ENCODE assay signal across 18 cellular contexts in the genomic region with DNA sequence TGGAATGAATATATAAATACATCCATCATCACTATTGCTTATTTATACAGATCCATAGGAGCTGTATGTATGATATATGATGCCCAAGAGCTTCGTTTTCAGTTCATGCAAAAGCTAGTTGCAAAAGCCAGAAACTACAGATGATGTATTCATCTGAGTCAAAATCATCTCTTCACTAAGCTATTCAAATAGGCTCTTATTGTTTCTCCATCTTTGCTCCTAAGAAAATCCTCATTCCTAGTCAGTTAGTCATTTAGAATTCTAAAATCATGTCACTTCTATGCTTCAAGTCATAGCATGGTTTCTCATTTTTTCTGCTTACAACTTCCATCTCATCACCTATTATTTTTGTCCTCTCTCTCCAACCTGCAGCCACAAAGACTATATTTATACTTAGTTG.
DNase-seq lines count a peak whose midpoint lies in the region; ATAC-seq, FAIRE-seq and TF ChIP-seq lines count a peak whose summit lies in the region.
"Had no signal": no experiment of that assay in that cellular context is flagged by ENCODE, and none has a peak within 500 bp of the region (broad histone marks: within the 10 kb centered on the region; RNA-seq: fewer than 3 reads in every experiment).

No MANE protein-coding gene starts in this region.

- ATAC-seq in GM19463 (IDR thresholded peaks at IDR 0.05; ENCODE audit: unreplicated experiment) (no peak), GM19023 (IDR thresholded peaks at IDR 0.05; ENCODE audit: unreplicated experiment) (no peak)

- peaks cover 8% of the 10 kb centered on the region for H3K4me1 Mint-ChIP-seq in astrocyte (ENCODE audit: low read depth, unreplicated experiment)
- H3K4me1 Mint-ChIP-seq: B cell; CD4-positive, CD25-positive, alpha-beta regulatory T cell had no signal

- FAIRE-seq in astrocyte (lab: Jason Lieb, UNC): no peak
- no peak for FAIRE-seq in RCC 7860 (lab: Jason Lieb, UNC)
- FAIRE-seq: HTR-8/SVneo had no signal

- DNase-seq in NCI-H446 treated with DMSO at 0.1 percent for 48 hours (lab: John Stamatoyannopoulos, UW) (peak; percentile 32), astrocyte (ENCODE audit: low read depth) (peak; percentile 42), iris pigment epithelial cell (ENCODE audit: low read depth) (peak; percentile 0), RCC 7860 (ENCODE audit: low spot score) (no peak), NCI-H1105 (lab: John Stamatoyannopoulos, UW) (no peak)
- DNase-seq: Calu3; CD4-positive, CD25-positive, alpha-beta regulatory T cell; DMS53; HCEC 1CT; NCI-H146; NCI-H2081; NCI-H510A treated with DMSO at 0.1 percent for 48 hours; RPMI8226; SIG-M5 had no signal

- no peaks in the 10 kb centered on the region for H3K9me3 Mint-ChIP-seq in astrocyte (ENCODE audit: unreplicated experiment)

- H3K27me3 Mint-ChIP-seq in astrocyte (ENCODE audit: low read depth, unreplicated experiment): no peaks in the 10 kb centered on the region
- H3K27me3 Mint-ChIP-seq: B cell; CD4-positive, CD25-positive, alpha-beta regulatory T cell had no signal

- H3K4me3 ChIP-seq in astrocyte (ENCODE audit: insufficient read depth, low read depth, low read length): no peak overlapping the region

- H4K20me1 ChIP-seq in astrocyte (ENCODE audit: insufficient read depth, low read length): no peaks in the 10 kb centered on the region

- H2AFZ ChIP-seq in astrocyte (ENCODE audit: low read depth, low read length): no peak overlapping the region

- H3K9ac ChIP-seq in astrocyte (ENCODE audit: low read length): no peak overlapping the region

- H3K4me3 Mint-ChIP-seq in astrocyte (ENCODE audit: unreplicated experiment): no peak overlapping the region
- H3K4me3 Mint-ChIP-seq: B cell; CD4-positive, CD25-positive, alpha-beta regulatory T cell had no signal

- H3K36me3 ChIP-seq in astrocyte (ENCODE audit: insufficient read depth, low read length): no peaks in the 10 kb centered on the region

- no peaks in the 10 kb centered on the region for H3K36me3 Mint-ChIP-seq in astrocyte (ENCODE audit: low read depth, unreplicated experiment)
- H3K36me3 Mint-ChIP-seq: CD4-positive, CD25-positive, alpha-beta regulatory T cell had no signal

- H3K27ac Mint-ChIP-seq in astrocyte (ENCODE audit: unreplicated experiment): peak overlapping the region; percentile 59
- H3K27ac Mint-ChIP-seq: B cell; CD4-positive, CD25-positive, alpha-beta regulatory T cell had no signal

- H3K9me3 ChIP-seq in astrocyte (ENCODE audit: insufficient read depth, low read depth, low read length): no peaks in the 10 kb centered on the region

- H3K4me1 ChIP-seq in astrocyte (ENCODE audit: insufficient read depth, low read length): no peaks in the 10 kb centered on the region

- H3K27me3 ChIP-seq in astrocyte (ENCODE audit: insufficient read depth, low read length): no peaks in the 10 kb centered on the region

- H3K79me2 ChIP-seq in astrocyte (ENCODE audit: insufficient read depth, low read length): no peaks in the 10 kb centered on the region

- no peak overlapping the region for H3K4me2 ChIP-seq in astrocyte (ENCODE audit: low read length)

- TF ChIP-seq CTCF in astrocyte (IDR thresholded peaks at IDR 0.05; ENCODE audit: insufficient read depth, low read depth, low read length): no peak

- no peak overlapping the region for H3K27ac ChIP-seq in astrocyte (ENCODE audit: low read depth, low read length)

Comparison
In these comparisons a context has a peak if more than half of its experiments do, and no peak if none do; other contexts are left out.
1. DNase-seq: peak in NCI-H446 treated with DMSO at 0.1 percent for 48 hours (single experiment), astrocyte (single experiment) and iris pigment epithelial cell (single experiment); none in RCC 7860 (single experiment) and NCI-H1105 (single experiment).